ENCODE assay signal across 1 cellular context in genomic region chr5:69042500-69042899, GRCh38.
TF ChIP-seq lines count a peak whose summit lies in the region.

No MANE protein-coding gene starts in this region.

TF ChIP-seq in liver, 16 proteins besides CTCF, POLR2A, EP300 and RAD21 (continued from another document):
- TF ChIP-seq, protein P1, sequence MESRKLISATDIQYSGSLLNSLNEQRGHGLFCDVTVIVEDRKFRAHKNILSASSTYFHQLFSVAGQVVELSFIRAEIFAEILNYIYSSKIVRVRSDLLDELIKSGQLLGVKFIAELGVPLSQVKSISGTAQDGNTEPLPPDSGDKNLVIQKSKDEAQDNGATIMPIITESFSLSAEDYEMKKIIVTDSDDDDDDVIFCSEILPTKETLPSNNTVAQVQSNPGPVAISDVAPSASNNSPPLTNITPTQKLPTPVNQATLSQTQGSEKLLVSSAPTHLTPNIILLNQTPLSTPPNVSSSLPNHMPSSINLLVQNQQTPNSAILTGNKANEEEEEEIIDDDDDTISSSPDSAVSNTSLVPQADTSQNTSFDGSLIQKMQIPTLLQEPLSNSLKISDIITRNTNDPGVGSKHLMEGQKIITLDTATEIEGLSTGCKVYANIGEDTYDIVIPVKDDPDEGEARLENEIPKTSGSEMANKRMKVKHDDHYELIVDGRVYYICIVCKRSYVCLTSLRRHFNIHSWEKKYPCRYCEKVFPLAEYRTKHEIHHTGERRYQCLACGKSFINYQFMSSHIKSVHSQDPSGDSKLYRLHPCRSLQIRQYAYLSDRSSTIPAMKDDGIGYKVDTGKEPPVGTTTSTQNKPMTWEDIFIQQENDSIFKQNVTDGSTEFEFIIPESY (IDR thresholded peaks at IDR 0.05) = no peak
